ENCODE assay signal across 21 cellular contexts in genomic region chr9:73371801-73372200, GRCh38.
"Had no signal": no experiment of that assay in that cellular context is flagged by ENCODE, and none has a peak within 500 bp of the region (broad histone marks: within the 10 kb centered on the region; RNA-seq: fewer than 3 reads in every experiment).

No MANE protein-coding gene starts in this region.

- H3K9me3 Mint-ChIP-seq: activated CD4-positive, alpha-beta T cell treated with anti-CD3 and anti-CD28 coated beads, Interleukin-2, amount 10 ng/mL, durations not matched to agents 7 days and 5 days; activated naive CD4-positive, alpha-beta T cell treated with anti-CD3 and anti-CD28 coated beads, Interleukin-2, amount 10 ng/mL, durations not matched to agents 7 days and 5 days; activated naive CD8-positive, alpha-beta T cell treated with anti-CD3 and anti-CD28 coated beads, Interleukin-2, amount 50 U/mL, for 24 hours; dendritic cell treated with granulocyte-macrophage colony-stimulating factor and Interleukin-4, amounts not matched to agents 40 ng/mL and 50 ng/mL, for 4 days; nephron had no signal

- H3K4me3 ChIP-seq: esophagus squamous epithelium, left lung, tibial nerve had no signal

- H3K36me3 Mint-ChIP-seq: activated naive CD4-positive, alpha-beta T cell treated with anti-CD3 and anti-CD28 coated beads, Interleukin-2, amount 10 ng/mL, durations not matched to agents 7 days and 5 days had no signal

- H3K27ac ChIP-seq: esophagus squamous epithelium, left lung, tibial nerve had no signal

- H3K27ac Mint-ChIP-seq: activated CD4-positive, alpha-beta T cell treated with anti-CD3 and anti-CD28 coated beads, Interleukin-2, amount 10 ng/mL, durations not matched to agents 7 days and 5 days; activated naive CD4-positive, alpha-beta T cell treated with anti-CD3 and anti-CD28 coated beads, Interleukin-2, amount 10 ng/mL, durations not matched to agents 7 days and 5 days; activated naive CD8-positive, alpha-beta T cell treated with anti-CD3 and anti-CD28 coated beads, Interleukin-2, amount 50 U/mL, for 24 hours; dendritic cell treated with granulocyte-macrophage colony-stimulating factor and Interleukin-4, amounts not matched to agents 40 ng/mL and 50 ng/mL, for 4 days; nephron had no signal

- H3K27me3 Mint-ChIP-seq: activated CD4-positive, alpha-beta T cell treated with anti-CD3 and anti-CD28 coated beads, Interleukin-2, amount 10 ng/mL, durations not matched to agents 7 days and 5 days; activated naive CD4-positive, alpha-beta T cell treated with anti-CD3 and anti-CD28 coated beads, Interleukin-2, amount 10 ng/mL, durations not matched to agents 7 days and 5 days; activated naive CD8-positive, alpha-beta T cell treated with anti-CD3 and anti-CD28 coated beads, Interleukin-2, amount 50 U/mL, for 24 hours; dendritic cell treated with granulocyte-macrophage colony-stimulating factor and Interleukin-4, amounts not matched to agents 40 ng/mL and 50 ng/mL, for 4 days had no signal

- H3K36me3 ChIP-seq: esophagus squamous epithelium, left lung, tibial nerve had no signal

- H3K27me3 ChIP-seq: esophagus squamous epithelium, left lung, tibial nerve had no signal

- DNase-seq: activated CD4-positive, alpha-beta T cell treated with anti-CD3 and anti-CD28 coated beads, Interleukin-2, amount 10 ng/mL, durations not matched to agents 7 days and 5 days; activated CD8-positive, alpha-beta memory T cell treated with anti-CD3 and anti-CD28 coated beads for 24 hours; activated CD8-positive, alpha-beta memory T cell treated with anti-CD3 and anti-CD28 coated beads, Interleukin-2, amount 50 U/mL, for 48 hours; activated effector memory CD4-positive, alpha-beta T cell treated with Interleukin-2 at 50 U/mL for 16 hours; activated naive CD4-positive, alpha-beta T cell treated with anti-CD3 and anti-CD28 coated beads, Interleukin-2, amount 10 ng/mL, durations not matched to agents 7 days and 5 days; activated naive CD8-positive, alpha-beta T cell treated with anti-CD3 and anti-CD28 coated beads, Interleukin-2, amount 50 U/mL, for 24 hours; activated T-cell treated with anti-CD3 and anti-CD28 coated beads, Interleukin-2, amount 50 U/mL, for 48 hours; aorta; effector memory CD4-positive, alpha-beta T cell; esophagus squamous epithelium; foreskin fibroblast; kidney; left lung; midbrain; retina; stimulated activated CD4-positive, alpha-beta T cell treated with anti-CD3 and anti-CD28 coated beads, Interleukin-2, amount 100 ng/mL, for 24 hours; stimulated activated naive CD8-positive, alpha-beta T cell treated with anti-CD3 and anti-CD28 coated beads, Interleukin-15, Interleukin-2, amounts not matched to agents 100 U/mL and 50 U/mL, for 24 hours; T1000 had no signal

- H3K4me1 Mint-ChIP-seq: activated CD4-positive, alpha-beta T cell treated with anti-CD3 and anti-CD28 coated beads, Interleukin-2, amount 10 ng/mL, durations not matched to agents 7 days and 5 days; activated naive CD4-positive, alpha-beta T cell treated with anti-CD3 and anti-CD28 coated beads, Interleukin-2, amount 10 ng/mL, durations not matched to agents 7 days and 5 days; activated naive CD8-positive, alpha-beta T cell treated with anti-CD3 and anti-CD28 coated beads, Interleukin-2, amount 50 U/mL, for 24 hours; nephron had no signal

- H3K4me1 ChIP-seq: esophagus squamous epithelium, left lung, tibial nerve had no signal

- H3K9me3 ChIP-seq: esophagus squamous epithelium, left lung, tibial nerve had no signal

- H3K4me3 Mint-ChIP-seq: activated CD4-positive, alpha-beta T cell treated with anti-CD3 and anti-CD28 coated beads, Interleukin-2, amount 10 ng/mL, durations not matched to agents 7 days and 5 days; activated naive CD4-positive, alpha-beta T cell treated with anti-CD3 and anti-CD28 coated beads, Interleukin-2, amount 10 ng/mL, durations not matched to agents 7 days and 5 days; activated naive CD8-positive, alpha-beta T cell treated with anti-CD3 and anti-CD28 coated beads, Interleukin-2, amount 50 U/mL, for 24 hours; dendritic cell treated with granulocyte-macrophage colony-stimulating factor and Interleukin-4, amounts not matched to agents 40 ng/mL and 50 ng/mL, for 4 days; nephron had no signal
